In the genomic region with DNA sequence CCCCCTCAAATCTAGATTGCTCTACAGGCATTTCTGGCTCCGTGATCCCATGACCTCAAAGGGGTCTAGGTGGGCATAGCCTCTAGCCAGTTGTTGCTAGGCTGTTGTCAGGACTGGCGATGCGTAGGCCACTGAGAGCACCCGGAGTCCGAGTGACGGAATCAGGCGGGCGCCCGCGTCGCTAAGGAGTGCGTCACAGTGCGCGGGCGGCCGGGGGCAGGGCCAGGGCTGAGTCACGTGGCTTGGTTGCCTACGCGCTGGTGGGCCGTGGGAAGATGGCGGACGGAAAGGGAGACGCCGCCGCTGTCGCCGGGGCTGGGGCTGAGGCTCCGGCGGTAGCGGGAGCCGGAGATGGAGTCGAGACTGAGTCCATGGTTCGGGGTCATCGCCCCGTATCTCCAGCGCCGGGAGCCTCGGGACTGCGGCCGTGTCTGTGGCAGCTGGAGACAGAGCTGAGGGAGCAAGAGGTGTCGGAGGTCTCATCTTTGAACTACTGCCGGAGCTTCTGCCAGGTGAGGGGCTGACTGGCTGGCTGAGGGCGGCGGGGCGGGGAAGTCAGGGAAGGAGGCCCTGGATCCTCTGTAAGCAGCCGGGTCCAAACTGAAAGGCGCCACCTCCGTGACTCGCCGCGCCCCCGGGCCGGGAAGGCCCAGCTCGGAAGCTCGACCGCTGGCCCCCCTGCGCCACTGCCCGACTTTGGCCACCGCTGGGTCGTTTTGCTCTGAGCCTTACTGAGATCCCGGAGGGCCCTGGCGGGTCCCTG, we compare ENCODE assay signal across 1 cellular context.
TF ChIP-seq lines count a peak whose summit lies in the region.

A gene with protein sequence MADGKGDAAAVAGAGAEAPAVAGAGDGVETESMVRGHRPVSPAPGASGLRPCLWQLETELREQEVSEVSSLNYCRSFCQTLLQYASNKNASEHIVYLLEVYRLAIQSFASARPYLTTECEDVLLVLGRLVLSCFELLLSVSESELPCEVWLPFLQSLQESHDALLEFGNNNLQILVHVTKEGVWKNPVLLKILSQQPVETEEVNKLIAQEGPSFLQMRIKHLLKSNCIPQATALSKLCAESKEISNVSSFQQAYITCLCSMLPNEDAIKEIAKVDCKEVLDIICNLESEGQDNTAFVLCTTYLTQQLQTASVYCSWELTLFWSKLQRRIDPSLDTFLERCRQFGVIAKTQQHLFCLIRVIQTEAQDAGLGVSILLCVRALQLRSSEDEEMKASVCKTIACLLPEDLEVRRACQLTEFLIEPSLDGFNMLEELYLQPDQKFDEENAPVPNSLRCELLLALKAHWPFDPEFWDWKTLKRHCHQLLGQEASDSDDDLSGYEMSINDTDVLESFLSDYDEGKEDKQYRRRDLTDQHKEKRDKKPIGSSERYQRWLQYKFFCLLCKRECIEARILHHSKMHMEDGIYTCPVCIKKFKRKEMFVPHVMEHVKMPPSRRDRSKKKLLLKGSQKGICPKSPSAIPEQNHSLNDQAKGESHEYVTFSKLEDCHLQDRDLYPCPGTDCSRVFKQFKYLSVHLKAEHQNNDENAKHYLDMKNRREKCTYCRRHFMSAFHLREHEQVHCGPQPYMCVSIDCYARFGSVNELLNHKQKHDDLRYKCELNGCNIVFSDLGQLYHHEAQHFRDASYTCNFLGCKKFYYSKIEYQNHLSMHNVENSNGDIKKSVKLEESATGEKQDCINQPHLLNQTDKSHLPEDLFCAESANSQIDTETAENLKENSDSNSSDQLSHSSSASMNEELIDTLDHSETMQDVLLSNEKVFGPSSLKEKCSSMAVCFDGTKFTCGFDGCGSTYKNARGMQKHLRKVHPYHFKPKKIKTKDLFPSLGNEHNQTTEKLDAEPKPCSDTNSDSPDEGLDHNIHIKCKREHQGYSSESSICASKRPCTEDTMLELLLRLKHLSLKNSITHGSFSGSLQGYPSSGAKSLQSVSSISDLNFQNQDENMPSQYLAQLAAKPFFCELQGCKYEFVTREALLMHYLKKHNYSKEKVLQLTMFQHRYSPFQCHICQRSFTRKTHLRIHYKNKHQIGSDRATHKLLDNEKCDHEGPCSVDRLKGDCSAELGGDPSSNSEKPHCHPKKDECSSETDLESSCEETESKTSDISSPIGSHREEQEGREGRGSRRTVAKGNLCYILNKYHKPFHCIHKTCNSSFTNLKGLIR (N-terminal part only) (plus strand): TSS at position 263 of the 763 bp plus-strand sequence. CDS start 13 bp downstream, at position 276.

TF ChIP-seq in HEK293, 187 proteins besides CTCF, POLR2A, EP300 and RAD21 (continued from another document):
- TF ChIP-seq ZNF600 (tag by site-specific recombination; IDR thresholded peaks at IDR 0.05), result peak; percentile 56; the same call in 1 of the 2 replicates
- TF ChIP-seq YY1 (tag by site-specific recombination; IDR thresholded peaks at IDR 0.05), result peak; percentile 89
- peak; percentile 46; the same call in 1 of the 2 replicates for TF ChIP-seq ZFP69B (tag by site-specific recombination; IDR thresholded peaks at IDR 0.05)
- TF ChIP-seq ZBTB20 (tag by site-specific recombination; IDR thresholded peaks at IDR 0.05), result peak; percentile 78; the same call in 1 of the 2 replicates
- peak; percentile 71 for TF ChIP-seq ZNF660 (tag by site-specific recombination; IDR thresholded peaks at IDR 0.05)
- TF ChIP-seq ZNF335 (tag by site-specific recombination; conservative IDR thresholded peaks at IDR 0.05), result peak; percentile 83
- TF ChIP-seq ZBTB7A (tag by site-specific recombination; IDR thresholded peaks at IDR 0.05; ENCODE audit: low read depth), result no peak
- 0 out of 2 replicates have a peak, but pooled peaks have one; percentile 50 for TF ChIP-seq ZBTB48 (tag by site-specific recombination; IDR thresholded peaks at IDR 0.05)
- TF ChIP-seq ZNF623 (tag by site-specific recombination; IDR thresholded peaks at IDR 0.05), result 0 out of 2 replicates have a peak, but pooled peaks have one; percentile 6
- peak; percentile 80 for TF ChIP-seq ZNF501 (tag by site-specific recombination; IDR thresholded peaks at IDR 0.05)
- TF ChIP-seq ZBTB8A (tag by site-specific recombination; IDR thresholded peaks at IDR 0.05), result peak; percentile 41
- peak; percentile 39; the same call in 1 of the 2 replicates for TF ChIP-seq ZNF792 (tag by site-specific recombination; IDR thresholded peaks at IDR 0.05)
- TF ChIP-seq SP2 (tag by site-specific recombination; IDR thresholded peaks at IDR 0.05), result peak; percentile 58
- TF ChIP-seq ZNF140 (tag by site-specific recombination; IDR thresholded peaks at IDR 0.05), result no peak
- TF ChIP-seq KLF8 (tag by site-specific recombination; IDR thresholded peaks at IDR 0.05), result 0 out of 2 replicates have a peak, but pooled peaks have one; percentile 60
- no peak; the same call in 1 of the 2 replicates for TF ChIP-seq SCRT1 (tag by site-specific recombination; IDR thresholded peaks at IDR 0.05; ENCODE audit: borderline replicate concordance)
- TF ChIP-seq, protein P1, sequence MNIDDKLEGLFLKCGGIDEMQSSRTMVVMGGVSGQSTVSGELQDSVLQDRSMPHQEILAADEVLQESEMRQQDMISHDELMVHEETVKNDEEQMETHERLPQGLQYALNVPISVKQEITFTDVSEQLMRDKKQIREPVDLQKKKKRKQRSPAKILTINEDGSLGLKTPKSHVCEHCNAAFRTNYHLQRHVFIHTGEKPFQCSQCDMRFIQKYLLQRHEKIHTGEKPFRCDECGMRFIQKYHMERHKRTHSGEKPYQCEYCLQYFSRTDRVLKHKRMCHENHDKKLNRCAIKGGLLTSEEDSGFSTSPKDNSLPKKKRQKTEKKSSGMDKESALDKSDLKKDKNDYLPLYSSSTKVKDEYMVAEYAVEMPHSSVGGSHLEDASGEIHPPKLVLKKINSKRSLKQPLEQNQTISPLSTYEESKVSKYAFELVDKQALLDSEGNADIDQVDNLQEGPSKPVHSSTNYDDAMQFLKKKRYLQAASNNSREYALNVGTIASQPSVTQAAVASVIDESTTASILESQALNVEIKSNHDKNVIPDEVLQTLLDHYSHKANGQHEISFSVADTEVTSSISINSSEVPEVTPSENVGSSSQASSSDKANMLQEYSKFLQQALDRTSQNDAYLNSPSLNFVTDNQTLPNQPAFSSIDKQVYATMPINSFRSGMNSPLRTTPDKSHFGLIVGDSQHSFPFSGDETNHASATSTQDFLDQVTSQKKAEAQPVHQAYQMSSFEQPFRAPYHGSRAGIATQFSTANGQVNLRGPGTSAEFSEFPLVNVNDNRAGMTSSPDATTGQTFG (tag by site-specific recombination; IDR thresholded peaks at IDR 0.05; ENCODE audit: borderline replicate concordance), result no peak
- TF ChIP-seq, protein P2, sequence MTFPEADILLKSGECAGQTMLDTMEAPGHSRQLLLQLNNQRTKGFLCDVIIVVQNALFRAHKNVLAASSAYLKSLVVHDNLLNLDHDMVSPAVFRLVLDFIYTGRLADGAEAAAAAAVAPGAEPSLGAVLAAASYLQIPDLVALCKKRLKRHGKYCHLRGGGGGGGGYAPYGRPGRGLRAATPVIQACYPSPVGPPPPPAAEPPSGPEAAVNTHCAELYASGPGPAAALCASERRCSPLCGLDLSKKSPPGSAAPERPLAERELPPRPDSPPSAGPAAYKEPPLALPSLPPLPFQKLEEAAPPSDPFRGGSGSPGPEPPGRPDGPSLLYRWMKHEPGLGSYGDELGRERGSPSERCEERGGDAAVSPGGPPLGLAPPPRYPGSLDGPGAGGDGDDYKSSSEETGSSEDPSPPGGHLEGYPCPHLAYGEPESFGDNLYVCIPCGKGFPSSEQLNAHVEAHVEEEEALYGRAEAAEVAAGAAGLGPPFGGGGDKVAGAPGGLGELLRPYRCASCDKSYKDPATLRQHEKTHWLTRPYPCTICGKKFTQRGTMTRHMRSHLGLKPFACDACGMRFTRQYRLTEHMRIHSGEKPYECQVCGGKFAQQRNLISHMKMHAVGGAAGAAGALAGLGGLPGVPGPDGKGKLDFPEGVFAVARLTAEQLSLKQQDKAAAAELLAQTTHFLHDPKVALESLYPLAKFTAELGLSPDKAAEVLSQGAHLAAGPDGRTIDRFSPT (tag by site-specific recombination; IDR thresholded peaks at IDR 0.05), result peak; percentile 94
- peak; percentile 10; the same call in 1 of the 2 replicates for TF ChIP-seq GLIS2 (tag by site-specific recombination; IDR thresholded peaks at IDR 0.05)
- peak; percentile 86 for TF ChIP-seq ZFP37 (tag by site-specific recombination; IDR thresholded peaks at IDR 0.05)
- TF ChIP-seq ZNF394 (tag by site-specific recombination; IDR thresholded peaks at IDR 0.05; ENCODE audit: borderline replicate concordance), result peak; percentile 69; the same call in 1 of the 2 replicates
- TF ChIP-seq ZNF433 (tag by site-specific recombination; IDR thresholded peaks at IDR 0.05; ENCODE audit: low read depth), result no peak
- TF ChIP-seq SALL2 (tag by site-specific recombination; IDR thresholded peaks at IDR 0.05; ENCODE audit: borderline replicate concordance), result no peak
- TF ChIP-seq TRIM28 (IDR thresholded peaks at IDR 0.05; ENCODE audit: borderline replicate concordance, low read length), result peak; percentile 54; the same call in 1 of the 2 replicates
- peak; percentile 39; the same call in 1 of the 2 replicates for TF ChIP-seq ZIC2 (tag by site-specific recombination; IDR thresholded peaks at IDR 0.05)
- no peak for TF ChIP-seq ZNF2 (tag by site-specific recombination; IDR thresholded peaks at IDR 0.05)
- TF ChIP-seq, protein P3, sequence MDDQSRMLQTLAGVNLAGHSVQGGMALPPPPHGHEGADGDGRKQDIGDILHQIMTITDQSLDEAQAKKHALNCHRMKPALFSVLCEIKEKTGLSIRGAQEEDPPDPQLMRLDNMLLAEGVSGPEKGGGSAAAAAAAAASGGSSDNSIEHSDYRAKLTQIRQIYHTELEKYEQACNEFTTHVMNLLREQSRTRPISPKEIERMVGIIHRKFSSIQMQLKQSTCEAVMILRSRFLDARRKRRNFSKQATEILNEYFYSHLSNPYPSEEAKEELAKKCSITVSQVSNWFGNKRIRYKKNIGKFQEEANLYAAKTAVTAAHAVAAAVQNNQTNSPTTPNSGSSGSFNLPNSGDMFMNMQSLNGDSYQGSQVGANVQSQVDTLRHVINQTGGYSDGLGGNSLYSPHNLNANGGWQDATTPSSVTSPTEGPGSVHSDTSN (CRISPR knock-in tag; IDR thresholded peaks at IDR 0.05), result peak; percentile 62; the same call in 1 of the 2 replicates
- no peak for TF ChIP-seq ZNF707 (tag by site-specific recombination; IDR thresholded peaks at IDR 0.05)
- no peak for TF ChIP-seq ZNF302 (tag by site-specific recombination; IDR thresholded peaks at IDR 0.05; ENCODE audit: low read depth)
- TF ChIP-seq, protein P4, sequence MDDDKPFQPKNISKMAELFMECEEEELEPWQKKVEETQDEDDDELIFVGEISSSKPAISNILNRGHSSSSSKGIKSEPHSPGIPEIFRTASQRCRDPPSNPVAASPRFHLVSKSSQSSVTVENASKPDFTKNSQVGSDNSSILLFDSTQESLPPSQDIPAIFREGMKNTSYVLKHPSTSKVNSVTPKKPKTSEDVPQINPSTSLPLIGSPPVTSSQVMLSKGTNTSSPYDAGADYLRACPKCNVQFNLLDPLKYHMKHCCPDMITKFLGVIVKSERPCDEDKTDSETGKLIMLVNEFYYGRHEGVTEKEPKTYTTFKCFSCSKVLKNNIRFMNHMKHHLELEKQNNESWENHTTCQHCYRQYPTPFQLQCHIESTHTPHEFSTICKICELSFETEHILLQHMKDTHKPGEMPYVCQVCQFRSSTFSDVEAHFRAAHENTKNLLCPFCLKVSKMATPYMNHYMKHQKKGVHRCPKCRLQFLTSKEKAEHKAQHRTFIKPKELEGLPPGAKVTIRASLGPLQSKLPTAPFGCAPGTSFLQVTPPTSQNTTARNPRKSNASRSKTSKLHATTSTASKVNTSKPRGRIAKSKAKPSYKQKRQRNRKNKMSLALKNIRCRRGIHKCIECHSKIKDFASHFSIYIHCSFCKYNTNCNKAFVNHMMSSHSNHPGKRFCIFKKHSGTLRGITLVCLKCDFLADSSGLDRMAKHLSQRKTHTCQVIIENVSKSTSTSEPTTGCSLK (tag by site-specific recombination; IDR thresholded peaks at IDR 0.05), result no peak
